ENCODE assay signal across 26 cellular contexts in the genomic region with DNA sequence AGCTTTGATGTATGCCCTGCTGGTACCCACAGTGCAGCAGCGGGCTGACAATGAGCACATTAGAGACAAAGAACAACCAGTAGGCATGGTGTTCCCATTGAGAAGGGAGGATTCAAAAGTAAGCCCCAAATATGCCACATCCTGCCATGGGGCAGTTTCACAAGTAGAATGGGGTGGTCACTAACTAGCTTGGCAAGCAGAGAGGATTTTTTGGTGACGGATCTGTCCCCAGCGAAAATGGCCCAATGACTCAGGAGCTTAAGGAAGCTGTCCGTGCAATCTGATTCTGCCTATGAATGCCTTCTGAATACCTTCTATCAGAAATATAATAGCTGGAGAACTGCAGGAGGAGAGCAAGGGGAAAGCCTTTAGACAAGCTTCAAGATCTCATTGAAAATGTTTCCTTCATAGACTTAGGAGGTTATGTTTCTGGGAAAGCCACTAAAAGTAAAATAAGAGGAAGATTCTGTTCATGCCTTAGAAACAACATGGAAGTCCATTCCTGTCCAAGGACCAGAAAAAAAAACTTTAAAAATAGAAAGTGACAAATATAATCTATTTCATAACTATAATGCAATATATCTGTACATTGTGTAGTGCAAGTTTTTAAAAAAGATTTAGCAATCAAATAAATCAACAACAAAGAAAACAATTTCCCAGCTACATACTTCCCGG.
"Had no signal": no experiment of that assay in that cellular context is flagged by ENCODE, and none has a peak within 500 bp of the region (broad histone marks: within the 10 kb centered on the region; RNA-seq: fewer than 3 reads in every experiment).

No MANE protein-coding gene starts in this region.

- ATAC-seq: naive thymus-derived CD8-positive, alpha-beta T cell; natural killer cell treated with Interleukin-12 subunit alpha and Interleukin-12 subunit beta and Interleukin-15 and Interleukin-18, amount 100 ng/mL, for 72 hours; right cardiac atrium; sciatic nerve; stimulated activated effector memory CD8-positive, alpha-beta T cell treated with anti-CD3 and anti-CD28 coated beads, Interleukin-12 subunit alpha, Interleukin-12 subunit beta, amount 100 ng/mL, for 72 hours; stimulated activated naive B cell treated with anti-CD40 and anti-IgM and Interleukin-4, amounts not matched to agents 10 μg/mL and 1 μg/mL and 100 μg/mL, for 72 hours had no signal

- H3K4me1 ChIP-seq: neural progenitor cell, parathyroid adenoma, prostate gland, stomach, thyroid gland, tibial nerve, upper lobe of left lung, vagina had no signal

- H3K27ac ChIP-seq: neural progenitor cell, ovary, parathyroid adenoma, prostate gland, skin epidermis, stomach, thoracic aorta, thyroid gland, tibial nerve, upper lobe of left lung, vagina had no signal

- H3K79me2 ChIP-seq: parathyroid adenoma had no signal

- H3K9me3 ChIP-seq: ovary, prostate gland, stomach, thoracic aorta, thyroid gland, tibial nerve, upper lobe of left lung, vagina had no signal

- H3K4me3 ChIP-seq: neural progenitor cell, ovary, prostate gland, skin epidermis, stomach, thoracic aorta, thyroid gland, tibial nerve, upper lobe of left lung, vagina had no signal

- DNase-seq: naive B cell; naive thymus-derived CD8-positive, alpha-beta T cell; nephron progenitor cell; occipital lobe; ovary; right cardiac atrium; stimulated activated CD4-positive, alpha-beta T cell treated with anti-CD3 and anti-CD28 coated beads, Interleukin-15, amount 100 ng/mL, for 24 hours; stimulated activated CD4-positive, alpha-beta T cell treated with anti-CD3 and anti-CD28 coated beads, Interleukin-2, amount 100 ng/mL, for 24 hours; stimulated activated CD4-positive, alpha-beta T cell treated with anti-CD3 and anti-CD28 coated beads, Interleukin-2, amount 100 ng/mL, for 48 hours; stimulated activated CD4-positive, alpha-beta T cell treated with anti-CD3 and anti-CD28 coated beads, Interleukin-4, amount 100 ng/mL, for 24 hours; stimulated activated naive B cell treated with anti-CD40 and anti-IgM and Interleukin-4, amounts not matched to agents 10 μg/mL and 1 μg/mL and 100 μg/mL, for 72 hours; stimulated activated naive CD4-positive, alpha-beta T cell treated with Interleukin-2 at 50 U/mL for 16 hours; stomach; thyroid gland; upper lobe of left lung had no signal

- H3K27me3 ChIP-seq: neural progenitor cell, ovary, stomach, thyroid gland, tibial nerve, upper lobe of left lung, vagina had no signal

- H3K9ac ChIP-seq: neural progenitor cell, parathyroid adenoma had no signal

- H2AFZ ChIP-seq: neural progenitor cell, parathyroid adenoma had no signal

- FAIRE-seq: urothelium cell line had no signal

- H3K4me2 ChIP-seq: neural progenitor cell had no signal

- H3K36me3 ChIP-seq: neural progenitor cell, ovary, prostate gland, stomach, thoracic aorta, thyroid gland, tibial nerve, upper lobe of left lung, vagina had no signal
